In genomic region chr6:12036766-12037165, GRCh38 we compare ENCODE assay signal across 17 cellular contexts. TPM values are rescaled to one million over a fixed set of nuclear protein-coding genes. Genes with fewer than 3 reads are reported as not detected.
DNase-seq lines count a peak whose midpoint lies in the region; ATAC-seq and TF ChIP-seq lines count a peak whose summit lies in the region.
"Had no signal": no experiment of that assay in that cellular context is flagged by ENCODE, and none has a peak within 500 bp of the region (broad histone marks: within the 10 kb centered on the region; RNA-seq: fewer than 3 reads in every experiment).

No MANE protein-coding gene starts in this region.

- H3K4me3 ChIP-seq in aorta (ENCODE audit: low read length in 2 of 2): no peak overlapping the region
- H3K4me3 ChIP-seq: K562 had no signal

- H3K9me3 Mint-ChIP-seq in activated CD8-positive, alpha-beta T cell treated with anti-CD3 and anti-CD28 coated beads, Interleukin-2, amount 10 ng/mL, durations not matched to agents 7 days and 5 days (ENCODE audit: insufficient read depth): peaks cover 3% of the 10 kb centered on the region
- peaks cover 3% of the 10 kb centered on the region for H3K9me3 Mint-ChIP-seq in activated CD8-positive, alpha-beta T cell treated with anti-CD3 and anti-CD28 coated beads for 36 hours
- no peaks in the 10 kb centered on the region for H3K9me3 Mint-ChIP-seq in IgD-negative memory B cell
- no peaks in the 10 kb centered on the region for H3K9me3 Mint-ChIP-seq in activated naive CD8-positive, alpha-beta T cell treated with anti-CD3 and anti-CD28 coated beads, Interleukin-2, amount 10 ng/mL, durations not matched to agents 7 days and 5 days
- H3K9me3 Mint-ChIP-seq in stimulated activated memory B cell treated with anti-CD40 and anti-IgM and Interleukin-4, amounts not matched to agents 10 μg/mL and 1 μg/mL and 100 μg/mL, for 72 hours: peaks cover 3% of the 10 kb centered on the region
- H3K9me3 Mint-ChIP-seq: CD8-positive, alpha-beta memory T cell had no signal

- no peak for ATAC-seq in activated CD8-positive, alpha-beta T cell treated with anti-CD3 and anti-CD28 coated beads, Interleukin-2, amount 10 ng/mL, durations not matched to agents 7 days and 5 days
- no peak for ATAC-seq in activated CD8-positive, alpha-beta T cell treated with anti-CD3 and anti-CD28 coated beads for 36 hours
- no peak for ATAC-seq in activated naive CD8-positive, alpha-beta T cell treated with anti-CD3 and anti-CD28 coated beads, Interleukin-2, amount 10 ng/mL, durations not matched to agents 7 days and 5 days (ENCODE audit: low read depth)
- ATAC-seq in stimulated activated memory B cell treated with anti-CD40 and anti-IgM and Interleukin-4, amounts not matched to agents 10 μg/mL and 1 μg/mL and 100 μg/mL, for 72 hours: no peak
- ATAC-seq in aorta (ENCODE audit: low FRiP score): no peak
- ATAC-seq: K562, PC-3 had no signal

- H3K4me1 Mint-ChIP-seq in activated CD8-positive, alpha-beta T cell treated with anti-CD3 and anti-CD28 coated beads, Interleukin-2, amount 10 ng/mL, durations not matched to agents 7 days and 5 days (ENCODE audit: low read depth): peaks cover 67% of the 10 kb centered on the region
- peaks cover 72% of the 10 kb centered on the region for H3K4me1 Mint-ChIP-seq in activated CD8-positive, alpha-beta T cell treated with anti-CD3 and anti-CD28 coated beads for 36 hours (ENCODE audit: low read depth)
- peaks cover 44 to 63% (median 46%) of the 10 kb centered on the region in 3 donors for H3K4me1 Mint-ChIP-seq in IgD-negative memory B cell
- peaks cover 31% of the 10 kb centered on the region for H3K4me1 Mint-ChIP-seq in activated naive CD8-positive, alpha-beta T cell treated with anti-CD3 and anti-CD28 coated beads, Interleukin-2, amount 10 ng/mL, durations not matched to agents 7 days and 5 days
- peaks cover 73% of the 10 kb centered on the region for H3K4me1 Mint-ChIP-seq in stimulated activated memory B cell treated with anti-CD40 and anti-IgM and Interleukin-4, amounts not matched to agents 10 μg/mL and 1 μg/mL and 100 μg/mL, for 72 hours

- no peaks in the 10 kb centered on the region for H3K9me3 ChIP-seq in aorta (ENCODE audit: control insufficient read depth, low read length)

- no peaks in the 10 kb centered on the region for H3K36me3 ChIP-seq in aorta (ENCODE audit: control insufficient read depth in 1 of 2, insufficient read depth in 2 of 2, low read length in 1 of 2)

- H3K27ac Mint-ChIP-seq in activated CD8-positive, alpha-beta T cell treated with anti-CD3 and anti-CD28 coated beads, Interleukin-2, amount 10 ng/mL, durations not matched to agents 7 days and 5 days: peak overlapping the region; percentile 32
- no peak overlapping the region for H3K27ac Mint-ChIP-seq in activated CD8-positive, alpha-beta T cell treated with anti-CD3 and anti-CD28 coated beads for 36 hours
- H3K27ac Mint-ChIP-seq in IgD-negative memory B cell: peak overlapping the region; percentile 26 to 74 (median 73)
- H3K27ac Mint-ChIP-seq in activated naive CD8-positive, alpha-beta T cell treated with anti-CD3 and anti-CD28 coated beads, Interleukin-2, amount 10 ng/mL, durations not matched to agents 7 days and 5 days: no peak overlapping the region
- peak overlapping the region; percentile 81 for H3K27ac Mint-ChIP-seq in stimulated activated memory B cell treated with anti-CD40 and anti-IgM and Interleukin-4, amounts not matched to agents 10 μg/mL and 1 μg/mL and 100 μg/mL, for 72 hours

- H3K36me3 Mint-ChIP-seq in activated CD8-positive, alpha-beta T cell treated with anti-CD3 and anti-CD28 coated beads, Interleukin-2, amount 10 ng/mL, durations not matched to agents 7 days and 5 days (ENCODE audit: low read depth): peaks cover 35% of the 10 kb centered on the region
- peaks cover 59% of the 10 kb centered on the region for H3K36me3 Mint-ChIP-seq in activated CD8-positive, alpha-beta T cell treated with anti-CD3 and anti-CD28 coated beads for 36 hours (ENCODE audit: low read depth)
- H3K36me3 Mint-ChIP-seq in IgD-negative memory B cell: peaks cover 4% of the 10 kb centered on the region
- H3K36me3 Mint-ChIP-seq in activated naive CD8-positive, alpha-beta T cell treated with anti-CD3 and anti-CD28 coated beads, Interleukin-2, amount 10 ng/mL, durations not matched to agents 7 days and 5 days: peaks cover 38% of the 10 kb centered on the region
- peaks cover 53% of the 10 kb centered on the region for H3K36me3 Mint-ChIP-seq in stimulated activated memory B cell treated with anti-CD40 and anti-IgM and Interleukin-4, amounts not matched to agents 10 μg/mL and 1 μg/mL and 100 μg/mL, for 72 hours

- H3K4me1 ChIP-seq in aorta (ENCODE audit: control insufficient read depth in 1 of 2, insufficient read depth in 2 of 2, low read length in 2 of 2): peaks cover 2 to 8% of the 10 kb centered on the region in 2 donors

- DNase-seq in activated CD8-positive, alpha-beta T cell treated with anti-CD3 and anti-CD28 coated beads, Interleukin-2, amount 10 ng/mL, durations not matched to agents 7 days and 5 days: no peak
- no peak for DNase-seq in activated CD8-positive, alpha-beta T cell treated with anti-CD3 and anti-CD28 coated beads for 36 hours
- DNase-seq in activated naive CD8-positive, alpha-beta T cell treated with anti-CD3 and anti-CD28 coated beads, Interleukin-2, amount 10 ng/mL, durations not matched to agents 7 days and 5 days: no peak
- DNase-seq in aorta (no peak), HuH-7 (ENCODE audit: low spot score) (no peak), HuH-7.5 (ENCODE audit: low spot score) (no peak)
- DNase-seq: CD8-positive, alpha-beta memory T cell; H7; NCI-H1048; NCI-H1694; NCI-H2107; NCI-H345; NCI-H526 treated with DMSO at 0.1 percent for 48 hours; PC-3 had no signal

- no peak overlapping the region for H3K27ac ChIP-seq in aorta (ENCODE audit: low read depth in 1 of 2, low read length in 2 of 2)

- H3K27me3 ChIP-seq in aorta (ENCODE audit: control insufficient read depth in 1 of 2, insufficient read depth in 2 of 2, low read length in 1 of 2): no peaks in the 10 kb centered on the region

- no peak for TF ChIP-seq CTCF in activated CD8-positive, alpha-beta T cell treated with anti-CD3 and anti-CD28 coated beads for 36 hours (IDR thresholded peaks at IDR 0.05)

- POLR2A ChIA-PET in activated CD8-positive, alpha-beta T cell treated with anti-CD3 and anti-CD28 coated beads, Interleukin-2, amount 10 ng/mL, durations not matched to agents 7 days and 5 days (lab: Charles Lee): no interaction called here
- POLR2A ChIA-PET in activated CD8-positive, alpha-beta T cell treated with anti-CD3 and anti-CD28 coated beads for 36 hours (lab: Charles Lee): no interaction called here
- POLR2A ChIA-PET in activated naive CD8-positive, alpha-beta T cell treated with anti-CD3 and anti-CD28 coated beads, Interleukin-2, amount 10 ng/mL, durations not matched to agents 7 days and 5 days (lab: Charles Lee): no interaction called here

- no peak overlapping the region for H3K4me3 Mint-ChIP-seq in activated CD8-positive, alpha-beta T cell treated with anti-CD3 and anti-CD28 coated beads, Interleukin-2, amount 10 ng/mL, durations not matched to agents 7 days and 5 days
- H3K4me3 Mint-ChIP-seq in activated CD8-positive, alpha-beta T cell treated with anti-CD3 and anti-CD28 coated beads for 36 hours: no peak overlapping the region
- peak overlapping the region in 3 of 4 donors; percentile 17 to 61 (median 58) for H3K4me3 Mint-ChIP-seq in IgD-negative memory B cell
- H3K4me3 Mint-ChIP-seq in activated naive CD8-positive, alpha-beta T cell treated with anti-CD3 and anti-CD28 coated beads, Interleukin-2, amount 10 ng/mL, durations not matched to agents 7 days and 5 days: peak overlapping the region; percentile 35
- no peak overlapping the region for H3K4me3 Mint-ChIP-seq in stimulated activated memory B cell treated with anti-CD40 and anti-IgM and Interleukin-4, amounts not matched to agents 10 μg/mL and 1 μg/mL and 100 μg/mL, for 72 hours

- WGBS in aorta, 2 donors: 91 to 93% methylated on average over 8 of the region's 8 CpGs

- no peaks in the 10 kb centered on the region for H3K27me3 Mint-ChIP-seq in activated CD8-positive, alpha-beta T cell treated with anti-CD3 and anti-CD28 coated beads, Interleukin-2, amount 10 ng/mL, durations not matched to agents 7 days and 5 days (ENCODE audit: low read depth)
- H3K27me3 Mint-ChIP-seq in activated CD8-positive, alpha-beta T cell treated with anti-CD3 and anti-CD28 coated beads for 36 hours: no peaks in the 10 kb centered on the region
- H3K27me3 Mint-ChIP-seq in IgD-negative memory B cell: no peaks in the 10 kb centered on the region
- H3K27me3 Mint-ChIP-seq in activated naive CD8-positive, alpha-beta T cell treated with anti-CD3 and anti-CD28 coated beads, Interleukin-2, amount 10 ng/mL, durations not matched to agents 7 days and 5 days: no peaks in the 10 kb centered on the region
- H3K27me3 Mint-ChIP-seq in stimulated activated memory B cell treated with anti-CD40 and anti-IgM and Interleukin-4, amounts not matched to agents 10 μg/mL and 1 μg/mL and 100 μg/mL, for 72 hours: no peaks in the 10 kb centered on the region
- H3K27me3 Mint-ChIP-seq: CD8-positive, alpha-beta memory T cell had no signal

- intact Hi-C loops in activated CD8-positive, alpha-beta T cell treated with anti-CD3 and anti-CD28 coated beads for 36 hours (cut with micrococcal nuclease): no loop called here
- intact Hi-C loops in aorta (cut with DNase I): no loop called here

- CTCF ChIA-PET in activated CD8-positive, alpha-beta T cell treated with anti-CD3 and anti-CD28 coated beads, Interleukin-2, amount 10 ng/mL, durations not matched to agents 7 days and 5 days (lab: Charles Lee): interaction anchor here (1.5 kb wide), 1 partner anchor 197 kb away, joined by 4 read pairs; no protein-coding TSS in a partner anchor
- CTCF ChIA-PET in activated CD8-positive, alpha-beta T cell treated with anti-CD3 and anti-CD28 coated beads for 36 hours (lab: Charles Lee): no interaction called here

RNA-seq across cellular contexts. Expression of gene HIVEP1, which starts 24.7 kb away (rescaled TPM):
- 10 to 100 TPM; 21.2 to 21.4 TPM for total RNA-seq in activated CD8-positive, alpha-beta T cell treated with anti-CD3 and anti-CD28 coated beads, Interleukin-2, amount 10 ng/mL, durations not matched to agents 7 days and 5 days
- total RNA-seq in activated CD8-positive, alpha-beta T cell treated with anti-CD3 and anti-CD28 coated beads for 36 hours: 10 to 100 TPM; 38.5 to 41.3 TPM
- 14.7 TPM for polyA plus RNA-seq in IgD-negative memory B cell
- 10 to 100 TPM; 29.1 to 30.1 TPM for total RNA-seq in activated naive CD8-positive, alpha-beta T cell treated with anti-CD3 and anti-CD28 coated beads, Interleukin-2, amount 10 ng/mL, durations not matched to agents 7 days and 5 days
- total RNA-seq in aorta: 10 to 100 TPM; 26.7 to 40.8 TPM
- polyA plus RNA-seq in aorta: 1 to 10 TPM; 5.2 to 6.8 TPM

Comparison
In these comparisons a context has a peak if more than half of its experiments do, and no peak if none do; other contexts are left out.
1. H3K27ac Mint-ChIP-seq: peak in activated CD8-positive, alpha-beta T cell treated with anti-CD3 and anti-CD28 coated beads, Interleukin-2, amount 10 ng/mL, durations not matched to agents 7 days and 5 days (single experiment), IgD-negative memory B cell (3 of 3) and stimulated activated memory B cell treated with anti-CD40 and anti-IgM and Interleukin-4, amounts not matched to agents 10 μg/mL and 1 μg/mL and 100 μg/mL, for 72 hours (single experiment); none in activated CD8-positive, alpha-beta T cell treated with anti-CD3 and anti-CD28 coated beads for 36 hours (single experiment) and activated naive CD8-positive, alpha-beta T cell treated with anti-CD3 and anti-CD28 coated beads, Interleukin-2, amount 10 ng/mL, durations not matched to agents 7 days and 5 days (single experiment).
2. H3K4me3 Mint-ChIP-seq: peak in IgD-negative memory B cell (3 of 4) and activated naive CD8-positive, alpha-beta T cell treated with anti-CD3 and anti-CD28 coated beads, Interleukin-2, amount 10 ng/mL, durations not matched to agents 7 days and 5 days (single experiment); none in activated CD8-positive, alpha-beta T cell treated with anti-CD3 and anti-CD28 coated beads, Interleukin-2, amount 10 ng/mL, durations not matched to agents 7 days and 5 days (single experiment), activated CD8-positive, alpha-beta T cell treated with anti-CD3 and anti-CD28 coated beads for 36 hours (single experiment) and stimulated activated memory B cell treated with anti-CD40 and anti-IgM and Interleukin-4, amounts not matched to agents 10 μg/mL and 1 μg/mL and 100 μg/mL, for 72 hours (single experiment).